In genomic region chr12:120670667-120671066, GRCh38 we compare ENCODE assay signal across 11 cellular contexts. TPM values are rescaled to one million over a fixed set of nuclear protein-coding genes. Genes with fewer than 3 reads are reported as not detected.
"Had no signal": no experiment of that assay in that cellular context is flagged by ENCODE, and none has a peak within 500 bp of the region (broad histone marks: within the 10 kb centered on the region; RNA-seq: fewer than 3 reads in every experiment).

No MANE protein-coding gene starts in this region.

- H3K4me3 ChIP-seq: breast epithelium, esophagus muscularis mucosa had no signal

- H3K36me3 ChIP-seq: breast epithelium, esophagus muscularis mucosa, neutrophil had no signal

- H3K9me3 Mint-ChIP-seq: activated CD8-positive, alpha-beta T cell treated with anti-CD3 and anti-CD28 coated beads for 36 hours; activated T-helper 1 cell treated with anti-CD3 and anti-CD28 coated beads, Interleukin-12 subunit alpha, Interleukin-12 subunit beta, Interleukin-2, Interleukin-4 antibody, amounts not matched to agents 30 ng/mL and 10 ng/mL and 1 ng/mL, durations not matched to agents 14 hours and 24 hours and 36 hours; naive thymus-derived CD8-positive, alpha-beta T cell had no signal

- H3K36me3 Mint-ChIP-seq: naive thymus-derived CD8-positive, alpha-beta T cell had no signal

- H3K4me3 Mint-ChIP-seq: activated CD8-positive, alpha-beta T cell treated with anti-CD3 and anti-CD28 coated beads for 36 hours; activated T-helper 1 cell treated with anti-CD3 and anti-CD28 coated beads, Interleukin-12 subunit alpha, Interleukin-12 subunit beta, Interleukin-2, Interleukin-4 antibody, amounts not matched to agents 30 ng/mL and 10 ng/mL and 1 ng/mL, durations not matched to agents 14 hours and 24 hours and 36 hours; naive thymus-derived CD8-positive, alpha-beta T cell had no signal

- H3K9me3 ChIP-seq: breast epithelium, esophagus muscularis mucosa, neutrophil had no signal

- H3K27me3 Mint-ChIP-seq: activated CD8-positive, alpha-beta T cell treated with anti-CD3 and anti-CD28 coated beads for 36 hours had no signal

- DNase-seq: activated CD8-positive, alpha-beta memory T cell treated with anti-CD3 and anti-CD28 coated beads, Interleukin-2, amount 50 U/mL, for 48 hours; activated CD8-positive, alpha-beta T cell treated with anti-CD3 and anti-CD28 coated beads for 36 hours; activated naive CD4-positive, alpha-beta T cell; glutamatergic neuron; naive thymus-derived CD8-positive, alpha-beta T cell; retina; stimulated activated CD4-positive, alpha-beta T cell treated with anti-CD3 and anti-CD28 coated beads, Interleukin-4, amount 100 ng/mL, for 4 hours had no signal

- H3K27me3 ChIP-seq: breast epithelium, esophagus muscularis mucosa, neutrophil had no signal

- H3K27ac ChIP-seq: breast epithelium, esophagus muscularis mucosa, neutrophil had no signal

- ATAC-seq: activated CD8-positive, alpha-beta T cell treated with anti-CD3 and anti-CD28 coated beads for 36 hours; naive thymus-derived CD8-positive, alpha-beta T cell had no signal

- H3K27ac Mint-ChIP-seq: activated CD8-positive, alpha-beta T cell treated with anti-CD3 and anti-CD28 coated beads for 36 hours; activated T-helper 1 cell treated with anti-CD3 and anti-CD28 coated beads, Interleukin-12 subunit alpha, Interleukin-12 subunit beta, Interleukin-2, Interleukin-4 antibody, amounts not matched to agents 30 ng/mL and 10 ng/mL and 1 ng/mL, durations not matched to agents 14 hours and 24 hours and 36 hours had no signal

RNA-seq across cellular contexts. Expression of gene CABP1, which starts 30.2 kb away (rescaled TPM):
- polyA plus RNA-seq: naive thymus-derived CD8-positive, alpha-beta T cell had no signal
